Comparison of ENCODE assay signal across 1 cellular context in genomic region chr20:25195014-25195961, GRCh38.
TF ChIP-seq lines count a peak whose summit lies in the region.

Gene ENTPD6, plus strand, starts transcription at chr20:25195712. Its CDS starts 10,825 bp downstream, at chr20:25206537.

TF ChIP-seq in HepG2, 621 proteins besides CTCF, POLR2A, EP300 and RAD21 (continued from another document and continues in another):
- TF ChIP-seq CCDC6 (CRISPR knock-in tag; IDR thresholded peaks at IDR 0.05) = peak; percentile 92
- TF ChIP-seq, protein P1, sequence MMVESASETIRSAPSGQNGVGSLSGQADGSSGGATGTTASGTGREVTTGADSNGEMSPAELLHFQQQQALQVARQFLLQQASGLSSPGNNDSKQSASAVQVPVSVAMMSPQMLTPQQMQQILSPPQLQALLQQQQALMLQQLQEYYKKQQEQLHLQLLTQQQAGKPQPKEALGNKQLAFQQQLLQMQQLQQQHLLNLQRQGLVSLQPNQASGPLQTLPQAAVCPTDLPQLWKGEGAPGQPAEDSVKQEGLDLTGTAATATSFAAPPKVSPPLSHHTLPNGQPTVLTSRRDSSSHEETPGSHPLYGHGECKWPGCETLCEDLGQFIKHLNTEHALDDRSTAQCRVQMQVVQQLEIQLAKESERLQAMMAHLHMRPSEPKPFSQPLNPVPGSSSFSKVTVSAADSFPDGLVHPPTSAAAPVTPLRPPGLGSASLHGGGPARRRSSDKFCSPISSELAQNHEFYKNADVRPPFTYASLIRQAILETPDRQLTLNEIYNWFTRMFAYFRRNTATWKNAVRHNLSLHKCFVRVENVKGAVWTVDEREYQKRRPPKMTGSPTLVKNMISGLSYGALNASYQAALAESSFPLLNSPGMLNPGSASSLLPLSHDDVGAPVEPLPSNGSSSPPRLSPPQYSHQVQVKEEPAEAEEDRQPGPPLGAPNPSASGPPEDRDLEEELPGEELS (CRISPR knock-in tag; IDR thresholded peaks at IDR 0.05) = no peak
- TF ChIP-seq ATF7 (IDR thresholded peaks at IDR 0.05) = no peak
- TF ChIP-seq ATF7 (CRISPR knock-in tag; IDR thresholded peaks at IDR 0.05) = peak; percentile 58; the same call in 1 of the 2 replicates
- no peak for TF ChIP-seq ZNF781 (CRISPR knock-in tag; IDR thresholded peaks at IDR 0.05; ENCODE audit: borderline replicate concordance, not compliant biosample characterization)
- TF ChIP-seq MED13 (CRISPR knock-in tag; IDR thresholded peaks at IDR 0.05) = no peak
- 0 out of 2 replicates have a peak, but pooled peaks have one; percentile 47 for TF ChIP-seq RBAK (CRISPR knock-in tag; IDR thresholded peaks at IDR 0.05)
- TF ChIP-seq, protein P2, sequence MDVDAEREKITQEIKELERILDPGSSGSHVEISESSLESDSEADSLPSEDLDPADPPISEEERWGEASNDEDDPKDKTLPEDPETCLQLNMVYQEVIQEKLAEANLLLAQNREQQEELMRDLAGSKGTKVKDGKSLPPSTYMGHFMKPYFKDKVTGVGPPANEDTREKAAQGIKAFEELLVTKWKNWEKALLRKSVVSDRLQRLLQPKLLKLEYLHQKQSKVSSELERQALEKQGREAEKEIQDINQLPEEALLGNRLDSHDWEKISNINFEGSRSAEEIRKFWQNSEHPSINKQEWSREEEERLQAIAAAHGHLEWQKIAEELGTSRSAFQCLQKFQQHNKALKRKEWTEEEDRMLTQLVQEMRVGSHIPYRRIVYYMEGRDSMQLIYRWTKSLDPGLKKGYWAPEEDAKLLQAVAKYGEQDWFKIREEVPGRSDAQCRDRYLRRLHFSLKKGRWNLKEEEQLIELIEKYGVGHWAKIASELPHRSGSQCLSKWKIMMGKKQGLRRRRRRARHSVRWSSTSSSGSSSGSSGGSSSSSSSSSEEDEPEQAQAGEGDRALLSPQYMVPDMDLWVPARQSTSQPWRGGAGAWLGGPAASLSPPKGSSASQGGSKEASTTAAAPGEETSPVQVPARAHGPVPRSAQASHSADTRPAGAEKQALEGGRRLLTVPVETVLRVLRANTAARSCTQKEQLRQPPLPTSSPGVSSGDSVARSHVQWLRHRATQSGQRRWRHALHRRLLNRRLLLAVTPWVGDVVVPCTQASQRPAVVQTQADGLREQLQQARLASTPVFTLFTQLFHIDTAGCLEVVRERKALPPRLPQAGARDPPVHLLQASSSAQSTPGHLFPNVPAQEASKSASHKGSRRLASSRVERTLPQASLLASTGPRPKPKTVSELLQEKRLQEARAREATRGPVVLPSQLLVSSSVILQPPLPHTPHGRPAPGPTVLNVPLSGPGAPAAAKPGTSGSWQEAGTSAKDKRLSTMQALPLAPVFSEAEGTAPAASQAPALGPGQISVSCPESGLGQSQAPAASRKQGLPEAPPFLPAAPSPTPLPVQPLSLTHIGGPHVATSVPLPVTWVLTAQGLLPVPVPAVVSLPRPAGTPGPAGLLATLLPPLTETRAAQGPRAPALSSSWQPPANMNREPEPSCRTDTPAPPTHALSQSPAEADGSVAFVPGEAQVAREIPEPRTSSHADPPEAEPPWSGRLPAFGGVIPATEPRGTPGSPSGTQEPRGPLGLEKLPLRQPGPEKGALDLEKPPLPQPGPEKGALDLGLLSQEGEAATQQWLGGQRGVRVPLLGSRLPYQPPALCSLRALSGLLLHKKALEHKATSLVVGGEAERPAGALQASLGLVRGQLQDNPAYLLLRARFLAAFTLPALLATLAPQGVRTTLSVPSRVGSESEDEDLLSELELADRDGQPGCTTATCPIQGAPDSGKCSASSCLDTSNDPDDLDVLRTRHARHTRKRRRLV (CRISPR knock-in tag; IDR thresholded peaks at IDR 0.05) = no peak; the same call in 1 of the 2 replicates
- TF ChIP-seq KLF16 (CRISPR knock-in tag; IDR thresholded peaks at IDR 0.05) = peak in 1 of 2 experiments; percentile 92; a peak in 2 of 4 replicates
- TF ChIP-seq GATAD2A (CRISPR knock-in tag; IDR thresholded peaks at IDR 0.05) = peak; percentile 10
- peak; percentile 24; the same call in 1 of the 2 replicates for TF ChIP-seq ZNF552 (CRISPR knock-in tag; IDR thresholded peaks at IDR 0.05; ENCODE audit: borderline replicate concordance)
- no peak; the same call in 1 of the 2 replicates for TF ChIP-seq ZNF30 (CRISPR knock-in tag; IDR thresholded peaks at IDR 0.05)
- peak; percentile 87; the same call in 1 of the 2 replicates for TF ChIP-seq ZNF235 (CRISPR knock-in tag; IDR thresholded peaks at IDR 0.05; ENCODE audit: borderline replicate concordance)
- no peak for TF ChIP-seq SETDB1 (CRISPR knock-in tag; IDR thresholded peaks at IDR 0.05; ENCODE audit: borderline replicate concordance)
- TF ChIP-seq BORCS8-MEF2B (CRISPR knock-in tag; IDR thresholded peaks at IDR 0.05) = peak; percentile 66; the same call in 1 of the 2 replicates
- TF ChIP-seq, protein P3, sequence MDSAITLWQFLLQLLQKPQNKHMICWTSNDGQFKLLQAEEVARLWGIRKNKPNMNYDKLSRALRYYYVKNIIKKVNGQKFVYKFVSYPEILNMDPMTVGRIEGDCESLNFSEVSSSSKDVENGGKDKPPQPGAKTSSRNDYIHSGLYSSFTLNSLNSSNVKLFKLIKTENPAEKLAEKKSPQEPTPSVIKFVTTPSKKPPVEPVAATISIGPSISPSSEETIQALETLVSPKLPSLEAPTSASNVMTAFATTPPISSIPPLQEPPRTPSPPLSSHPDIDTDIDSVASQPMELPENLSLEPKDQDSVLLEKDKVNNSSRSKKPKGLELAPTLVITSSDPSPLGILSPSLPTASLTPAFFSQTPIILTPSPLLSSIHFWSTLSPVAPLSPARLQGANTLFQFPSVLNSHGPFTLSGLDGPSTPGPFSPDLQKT (CRISPR knock-in tag; IDR thresholded peaks at IDR 0.05; ENCODE audit: borderline replicate concordance) = no peak
- TF ChIP-seq EEA1 (CRISPR knock-in tag; IDR thresholded peaks at IDR 0.05; ENCODE audit: borderline replicate concordance) = peak; percentile 97
- 0 out of 2 replicates have a peak, but pooled peaks have one; percentile 69 for TF ChIP-seq ZNF354B (CRISPR knock-in tag; IDR thresholded peaks at IDR 0.05)
- peak; percentile 51; the same call in 1 of the 2 replicates for TF ChIP-seq ZNF460 (CRISPR knock-in tag; IDR thresholded peaks at IDR 0.05; ENCODE audit: borderline replicate concordance)
- peak; percentile 98 for TF ChIP-seq MYC (CRISPR knock-in tag; IDR thresholded peaks at IDR 0.05; ENCODE audit: borderline replicate concordance)
- peak; percentile 51 for TF ChIP-seq KLF12 (CRISPR knock-in tag; IDR thresholded peaks at IDR 0.05; ENCODE audit: borderline replicate concordance)
- peak; percentile 16; the same call in 1 of the 2 replicates for TF ChIP-seq DZIP1 (CRISPR knock-in tag; IDR thresholded peaks at IDR 0.05)
- no peak; the same call in 1 of the 2 replicates for TF ChIP-seq ZNF331 (CRISPR knock-in tag; IDR thresholded peaks at IDR 0.05)
- TF ChIP-seq ZNF550 (CRISPR knock-in tag; IDR thresholded peaks at IDR 0.05; ENCODE audit: borderline replicate concordance) = no peak
- no peak for TF ChIP-seq ZNF207 (IDR thresholded peaks at IDR 0.05; ENCODE audit: borderline replicate concordance)
- 0 out of 2 replicates have a peak, but pooled peaks have one; percentile 58 for TF ChIP-seq MEF2D (CRISPR knock-in tag; IDR thresholded peaks at IDR 0.05)
- no peak for TF ChIP-seq KDM1A (CRISPR knock-in tag; IDR thresholded peaks at IDR 0.05)
- TF ChIP-seq, protein P4, sequence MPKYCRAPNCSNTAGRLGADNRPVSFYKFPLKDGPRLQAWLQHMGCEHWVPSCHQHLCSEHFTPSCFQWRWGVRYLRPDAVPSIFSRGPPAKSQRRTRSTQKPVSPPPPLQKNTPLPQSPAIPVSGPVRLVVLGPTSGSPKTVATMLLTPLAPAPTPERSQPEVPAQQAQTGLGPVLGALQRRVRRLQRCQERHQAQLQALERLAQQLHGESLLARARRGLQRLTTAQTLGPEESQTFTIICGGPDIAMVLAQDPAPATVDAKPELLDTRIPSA (CRISPR knock-in tag; IDR thresholded peaks at IDR 0.05; ENCODE audit: borderline replicate concordance) = peak; percentile 82; the same call in 1 of the 2 replicates
- peak; percentile 96 for TF ChIP-seq POGK (CRISPR knock-in tag; conservative IDR thresholded peaks at IDR 0.05)
- peak; percentile 96 for TF ChIP-seq SP4 (CRISPR knock-in tag; IDR thresholded peaks at IDR 0.05)
- peak; percentile 39 for TF ChIP-seq ARID5B (CRISPR knock-in tag; IDR thresholded peaks at IDR 0.05)
- TF ChIP-seq ZNF616 (CRISPR knock-in tag; IDR thresholded peaks at IDR 0.05; ENCODE audit: low read depth) = peak; percentile 87; the same call in 1 of the 2 replicates
- no peak for TF ChIP-seq RFX3 (CRISPR knock-in tag; IDR thresholded peaks at IDR 0.05)
- peak; percentile 57; the same call in 1 of the 2 replicates for TF ChIP-seq ZNF724P (CRISPR knock-in tag; IDR thresholded peaks at IDR 0.05; ENCODE audit: borderline replicate concordance)
- no peak; the same call in 1 of the 2 replicates for TF ChIP-seq GPN1 (CRISPR knock-in tag; IDR thresholded peaks at IDR 0.05; ENCODE audit: borderline replicate concordance)
- TF ChIP-seq DNMT3B (CRISPR knock-in tag; conservative IDR thresholded peaks at IDR 0.05) = peak; percentile 34; the same call in 1 of the 2 replicates
- TF ChIP-seq ZNF614 (CRISPR knock-in tag; IDR thresholded peaks at IDR 0.05; ENCODE audit: borderline replicate concordance) = peak; percentile 73; the same call in 1 of the 2 replicates
- TF ChIP-seq TARDBP (CRISPR knock-in tag; IDR thresholded peaks at IDR 0.05) = peak; percentile 43; the same call in 1 of the 2 replicates
